ENCODE assay signal across 8 cellular contexts in the genomic region with DNA sequence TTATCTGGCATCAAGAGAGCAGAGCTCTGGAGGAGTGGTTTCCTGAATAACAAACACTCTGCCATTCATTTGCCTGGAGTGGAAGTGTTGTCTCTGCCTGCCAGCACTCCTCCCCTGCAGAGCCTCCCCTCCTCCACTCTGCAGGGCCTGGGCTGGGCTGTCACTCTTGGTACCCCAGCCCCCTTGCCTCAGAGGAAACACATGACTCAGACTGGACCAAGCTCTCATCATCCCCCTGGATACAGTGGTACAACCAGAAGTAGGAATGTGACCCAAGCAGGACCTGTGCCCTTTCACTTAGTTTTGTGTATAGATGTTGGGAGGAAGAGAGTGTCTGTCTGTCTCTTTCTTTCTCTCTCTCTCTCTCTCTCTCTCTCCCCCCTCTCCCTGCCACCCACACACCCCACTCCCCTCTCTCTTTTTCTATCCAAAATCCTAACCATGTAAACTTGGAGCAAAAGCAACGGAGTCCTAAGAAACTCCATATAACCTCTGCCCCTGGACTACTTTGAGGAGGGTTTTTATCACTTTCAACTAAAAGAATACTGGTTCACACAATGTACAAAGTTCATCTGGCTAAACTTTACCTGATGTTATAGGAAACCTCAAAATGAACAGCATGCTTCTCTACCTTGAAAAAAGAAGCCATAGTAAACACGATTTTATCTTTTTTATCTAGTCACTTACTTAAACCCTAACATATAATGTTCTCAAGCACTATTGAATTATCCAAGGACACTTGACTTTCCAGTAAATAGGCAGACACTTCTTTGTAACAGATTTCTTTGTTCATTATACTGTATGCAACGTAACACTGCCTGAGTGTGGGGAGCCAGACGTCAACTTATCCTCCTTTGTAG. TPM values are rescaled to one million over a fixed set of nuclear protein-coding genes. Genes with fewer than 3 reads are reported as not detected.
DNase-seq lines count a peak whose midpoint lies in the region; ATAC-seq and TF ChIP-seq lines count a peak whose summit lies in the region.

No MANE protein-coding gene starts in this region.

- no peaks in the 10 kb centered on the region for H3K27me3 Mint-ChIP-seq in glutamatergic neuron (ENCODE audit: unreplicated experiment)

- DNase-seq in HuH-7.5 (ENCODE audit: low spot score) (peak; percentile 28), SK-N-DZ (ENCODE audit: low spot score) (peak; percentile 74), glutamatergic neuron (peak; percentile 59), pons (ENCODE audit: low spot score) (peak; percentile 94), KG1 (lab: John Stamatoyannopoulos, UW) (no peak), GF-D8 (lab: John Stamatoyannopoulos, UW) (no peak)

- peaks cover 33% of the 10 kb centered on the region for H3K4me1 Mint-ChIP-seq in glutamatergic neuron (ENCODE audit: low read depth, unreplicated experiment)

- no peaks in the 10 kb centered on the region for H3K36me3 Mint-ChIP-seq in glutamatergic neuron (ENCODE audit: unreplicated experiment)

- peaks cover 3% of the 10 kb centered on the region for H3K9me3 Mint-ChIP-seq in glutamatergic neuron (ENCODE audit: unreplicated experiment)

- ATAC-seq in GM21367 (IDR thresholded peaks at IDR 0.05; ENCODE audit: unreplicated experiment), result no peak
- ATAC-seq in HG03439 (IDR thresholded peaks at IDR 0.05; ENCODE audit: unreplicated experiment), result no peak

- no peak overlapping the region for H3K27ac Mint-ChIP-seq in glutamatergic neuron (ENCODE audit: unreplicated experiment)

- no peak overlapping the region for H3K4me3 Mint-ChIP-seq in glutamatergic neuron (ENCODE audit: unreplicated experiment)

- TF ChIP-seq CTCF in glutamatergic neuron (IDR thresholded peaks at IDR 0.05; ENCODE audit: partially characterized antibody, unreplicated experiment), result no peak

RNA-seq across cellular contexts. Expression of a gene that starts 43.8 kb away (rescaled TPM):
- polyA plus RNA-seq in SK-N-DZ (2014; cell fraction: cytosol; rRNA removed), result 14.3 and 21.6 TPM in 2 replicates
- 31.5 and 35.8 TPM in 2 replicates for polyA plus RNA-seq in SK-N-DZ (2014; cell fraction: nucleus; rRNA removed)
- total RNA-seq in glutamatergic neuron (ENCODE audit: unreplicated experiment), result 60.3 TPM

RNA-seq across cellular contexts. Expression of a gene that starts 44.1 kb away (rescaled TPM):
- polyA plus RNA-seq in SK-N-DZ (2014; cell fraction: cytosol; rRNA removed), result 22.5 and 27.3 TPM in 2 replicates
- 11.1 and 14.8 TPM in 2 replicates for polyA plus RNA-seq in SK-N-DZ (2014; cell fraction: nucleus; rRNA removed)
- 27.0 TPM for total RNA-seq in glutamatergic neuron (ENCODE audit: unreplicated experiment)

Comparison
In these comparisons a context has a peak if more than half of its experiments do, and no peak if none do; other contexts are left out.
1. DNase-seq: peak in HuH-7.5 (single experiment), SK-N-DZ (single experiment), glutamatergic neuron (single experiment) and pons (single experiment); none in KG1 (single experiment) and GF-D8 (single experiment).